ENCODE assay signal across 20 cellular contexts in the genomic region with DNA sequence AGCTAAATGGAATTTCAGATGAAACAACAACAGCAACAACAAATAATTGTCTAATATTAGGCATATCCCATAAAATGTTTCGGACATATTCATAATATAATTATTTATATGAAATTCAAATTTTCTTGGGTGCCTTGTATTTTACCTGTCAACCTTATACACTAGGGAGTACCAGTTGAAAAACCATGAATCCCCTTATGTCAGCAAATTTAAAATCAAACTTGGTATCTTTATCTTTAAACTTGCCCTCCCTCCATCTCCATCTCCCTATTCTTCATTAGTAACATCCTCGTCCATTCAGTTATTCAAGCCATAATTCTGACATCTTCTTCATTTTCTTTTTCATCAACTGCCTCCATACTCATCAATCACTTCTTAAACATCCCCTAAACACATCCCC.
DNase-seq lines count a peak whose midpoint lies in the region; ATAC-seq, FAIRE-seq and TF ChIP-seq lines count a peak whose summit lies in the region.
"Had no signal": no experiment of that assay in that cellular context is flagged by ENCODE, and none has a peak within 500 bp of the region (broad histone marks: within the 10 kb centered on the region; RNA-seq: fewer than 3 reads in every experiment).

No MANE protein-coding gene starts in this region.

- peaks cover 2% of the 10 kb centered on the region; the same call in 1 of the 2 replicates for H3K23me2 ChIP-seq in H1 (ENCODE audit: low read depth, low read length)

- H2BK5ac ChIP-seq in IMR-90 (ENCODE audit: low read depth, low read length, poor library complexity, severe bottlenecking) (no peak overlapping the region), H1 (ENCODE audit: low read depth, low read length) (no peak overlapping the region)

- H3K4me3 ChIP-seq in HepG2 (replicated peaks in 1 of 3; ENCODE audit: insufficient read depth in 1 of 3, low read depth in 2 of 3, low read length in 3 of 3) = no peak overlapping the region
- no peak overlapping the region for H3K4me3 ChIP-seq in right lobe of liver
- no peak overlapping the region for H3K4me3 ChIP-seq in IMR-90 (ENCODE audit: insufficient read depth, low read depth, low read length)
- H3K4me3 ChIP-seq in H1 (ENCODE audit: extremely low read depth in 1 of 4, insufficient read depth in 2 of 4, low read depth in 3 of 4, low read length in 4 of 4) = no peak overlapping the region
- H3K4me3 ChIP-seq: BLaER1 treated with 17β-estradiol and CSF1 and Interleukin-3, amounts not matched to agents 10 nM and 100 nM had no signal

- no peaks in the 10 kb centered on the region for H4K20me1 ChIP-seq in HepG2 (ENCODE audit: insufficient read depth, low read length)
- H4K20me1 ChIP-seq in IMR-90 (ENCODE audit: insufficient read depth, low read length) = no peaks in the 10 kb centered on the region
- H4K20me1 ChIP-seq in H1 (replicated peaks in 1 of 2; ENCODE audit: control insufficient read depth in 1 of 2, insufficient read depth in 2 of 2, low read length in 2 of 2) = no peaks in the 10 kb centered on the region
- H4K20me1 ChIP-seq: BLaER1 treated with 17β-estradiol and CSF1 and Interleukin-3, amounts not matched to agents 10 nM and 100 nM had no signal

- H2BK20ac ChIP-seq in IMR-90 (ENCODE audit: low read depth, low read length) = no peak overlapping the region
- H2BK20ac ChIP-seq in H1 (ENCODE audit: low read length) = no peak overlapping the region

- H3K79me1 ChIP-seq in IMR-90 (ENCODE audit: low read depth in 1 of 2, low read length in 2 of 2) (no peaks in the 10 kb centered on the region), H1 (ENCODE audit: low read depth, low read length) (no peaks in the 10 kb centered on the region)

- no peak overlapping the region for H3K23ac ChIP-seq in IMR-90 (ENCODE audit: low read depth, low read length)
- H3K23ac ChIP-seq in H1 (ENCODE audit: insufficient read length) = no peak overlapping the region

- H3K18ac ChIP-seq in IMR-90 (ENCODE audit: low read depth, low read length) (no peak overlapping the region), H1 (ENCODE audit: extremely low read depth, low read length) (no peak overlapping the region)

- no peak overlapping the region for H2AK9ac ChIP-seq in IMR-90 (replicated peaks; ENCODE audit: low read depth, low read length, poor library complexity)

- intact Hi-C loops in HepG2 (cut with micrococcal nuclease; ENCODE audit: unreplicated experiment) = no loop called here
- intact Hi-C loops in right lobe of liver (cut with DNase I) = no loop called here
- intact Hi-C loops in IMR-90 (cut with micrococcal nuclease) = no loop called here

- no peak overlapping the region for H3K27ac ChIP-seq in HepG2 (ENCODE audit: extremely low read length, insufficient read depth, low read length)
- H3K27ac ChIP-seq in right lobe of liver = no peak overlapping the region
- H3K27ac ChIP-seq in IMR-90 (ENCODE audit: insufficient read depth, low read length) = no peak overlapping the region
- H3K27ac ChIP-seq in H1 (ENCODE audit: low read depth, low read length) = no peak overlapping the region
- H3K27ac ChIP-seq: BLaER1 treated with 17β-estradiol and CSF1 and Interleukin-3, amounts not matched to agents 10 nM and 100 nM; C4-2B had no signal

- FAIRE-seq in HepG2 (lab: Jason Lieb, UNC) = no peak
- FAIRE-seq in H1 (lab: Jason Lieb, UNC) = no peak
- FAIRE-seq: A204.1, D721Med, G401.6, GM12891 had no signal

- H4K91ac ChIP-seq in IMR-90 (ENCODE audit: insufficient read depth, low read depth, low read length) (no peak overlapping the region), H1 (replicated peaks; ENCODE audit: insufficient read length, low read length) (no peak overlapping the region)

- no peak for TF ChIP-seq CTCF in HepG2 (CRISPR knock-in tag; IDR thresholded peaks at IDR 0.05)
- no peak for TF ChIP-seq CTCF in right lobe of liver (IDR thresholded peaks at IDR 0.05)
- no peak for TF ChIP-seq CTCF in IMR-90 (conservative IDR thresholded peaks at IDR 0.05; ENCODE audit: low read depth, low read length)
- TF ChIP-seq CTCF in H1 (IDR thresholded peaks at IDR 0.05; ENCODE audit: control extremely low read depth in 1 of 3, insufficient read depth in 1 of 3, low read depth in 1 of 3, low read length in 3 of 3) = no peak

- H2AK5ac ChIP-seq in IMR-90 (ENCODE audit: low read depth, low read length) = no peak overlapping the region
- no peak overlapping the region for H2AK5ac ChIP-seq in H1 (ENCODE audit: low read depth, low read length)

- POLR2A ChIA-PET in HepG2 (lab: Yijun Ruan, JAX) = no interaction called here
- POLR2A ChIA-PET in IMR-90 (lab: Charles Lee; ENCODE audit: unreplicated experiment) = no interaction called here
- POLR2A ChIA-PET in H1 (lab: Charles Lee; ENCODE audit: partially characterized antibody) = no interaction called here

- H2BK120ac ChIP-seq in IMR-90 (ENCODE audit: low read depth, low read length) (no peak overlapping the region), H1 (replicated peaks; ENCODE audit: low read depth, low read length) (no peak overlapping the region)

- H3K27me3 ChIP-seq in HepG2 (ENCODE audit: control insufficient read depth in 1 of 2, insufficient read depth in 2 of 2, low read length in 2 of 2) (no peaks in the 10 kb centered on the region), right lobe of liver (no peaks in the 10 kb centered on the region), IMR-90 (ENCODE audit: control insufficient read depth, insufficient read depth, low read length) (no peaks in the 10 kb centered on the region), H1 (replicated peaks in 1 of 4; ENCODE audit: control insufficient read depth in 3 of 4, extremely low read depth in 1 of 4, insufficient read depth in 3 of 4, low read length in 3 of 4) (peaks cover 0 to 1% (median 0%) of the 10 kb centered on the region in 4 experiments; a peak in 1 of 7 replicates)
- H3K27me3 ChIP-seq: BLaER1 treated with 17β-estradiol and CSF1 and Interleukin-3, amounts not matched to agents 10 nM and 100 nM had no signal

- no peak for TF ChIP-seq POLR2A in HepG2 (IDR thresholded peaks at IDR 0.05; ENCODE audit: insufficient read depth in 1 of 2, low read depth in 2 of 2, low read length in 2 of 2)
- TF ChIP-seq POLR2A in right lobe of liver (IDR thresholded peaks at IDR 0.05) = no peak
- TF ChIP-seq POLR2A in IMR-90 (IDR thresholded peaks at IDR 0.05; ENCODE audit: low read depth, low read length) = no peak
- no peak for TF ChIP-seq POLR2A in H1 (IDR thresholded peaks at IDR 0.05; ENCODE audit: control extremely low read depth in 1 of 2, low read depth in 2 of 2, low read length in 2 of 2)

- TF ChIP-seq EP300 in HepG2 (IDR thresholded peaks at IDR 0.05; ENCODE audit: low read depth in 2 of 2, low read length in 2 of 2) = no peak
- TF ChIP-seq EP300 in HepG2 (CRISPR knock-in tag; IDR thresholded peaks at IDR 0.05; ENCODE audit: borderline replicate concordance) = no peak
- TF ChIP-seq EP300 in H1 (IDR thresholded peaks at IDR 0.05; ENCODE audit: borderline replicate concordance in 1 of 2, low read depth in 2 of 2, low read length in 2 of 2) = no peak

- H2BK12ac ChIP-seq in H1 (ENCODE audit: low read depth, low read length) = no peak overlapping the region

- DNase-seq in HepG2 (ENCODE audit: low spot score) = no peak
- DNase-seq in right lobe of liver = no peak
- DNase-seq in IMR-90 = no peak
- DNase-seq in H1 (ENCODE audit: low read depth in 1 of 2, low spot score in 2 of 2) = no peak
- DNase-seq in activated CD8-positive, alpha-beta memory T cell treated with anti-CD3 and anti-CD28 coated beads, Interleukin-2, amount 50 U/mL, for 4 hours = no peak
- DNase-seq in GM19238 (ENCODE audit: insufficient read length, low spot score) = no peak
- DNase-seq: 8988T; AML-193; Caco-2; Calu3; CD4-positive, alpha-beta T cell; CD8-positive, alpha-beta T cell; DMS79 treated with DMSO at 0.1 percent for 48 hours; GF-D8 had no signal

- H3K9ac ChIP-seq in HepG2 (ENCODE audit: insufficient read depth, low read depth, low read length) = no peak overlapping the region
- no peak overlapping the region for H3K9ac ChIP-seq in IMR-90 (ENCODE audit: low read depth, low read length)
- no peak overlapping the region for H3K9ac ChIP-seq in H1 (replicated peaks in 1 of 4; ENCODE audit: extremely low read depth in 1 of 4, low read depth in 3 of 4, low read length in 3 of 4)
- H3K9ac ChIP-seq: BLaER1 treated with 17β-estradiol and CSF1 and Interleukin-3, amounts not matched to agents 10 nM and 100 nM had no signal

- H3K56ac ChIP-seq in IMR-90 (ENCODE audit: extremely low read depth, insufficient read depth, low read length) (no peak overlapping the region), H1 (replicated peaks; ENCODE audit: insufficient read length, low read depth, low read length) (no peak overlapping the region)

- ATAC-seq in HepG2 (no peak), right lobe of liver (no peak), IMR-90 (ENCODE audit: low read depth) (no peak)
- ATAC-seq: CD8-positive, alpha-beta T cell had no signal

- no peak overlapping the region for H3K4me2 ChIP-seq in HepG2 (ENCODE audit: low read depth, low read length)
- H3K4me2 ChIP-seq in IMR-90 (ENCODE audit: low read depth, low read length) = no peak overlapping the region
- no peak overlapping the region for H3K4me2 ChIP-seq in H1 (ENCODE audit: insufficient read depth in 1 of 2, low read depth in 2 of 2, low read length in 2 of 2)
- H3K4me2 ChIP-seq: BLaER1 treated with 17β-estradiol and CSF1 and Interleukin-3, amounts not matched to agents 10 nM and 100 nM had no signal

- BruUV-seq in HepG2 (replicated peaks; lab: Mats Ljungman, UMichigan) (no TSS peak), IMR-90 (replicated peaks; lab: Mats Ljungman, UMichigan) (no TSS peak)

- CTCF ChIA-PET in HepG2 (lab: Yijun Ruan, JAX; ENCODE audit: low intra/inter-chr PET ratio, low total read pairs) = no interaction called here
- CTCF ChIA-PET in IMR-90 (lab: Yijun Ruan, JAX) = no interaction called here
- CTCF ChIA-PET in H1 (lab: Charles Lee; ENCODE audit: partially characterized antibody) = interaction anchor here (1.0 kb wide), 1 partner anchor 333 kb away, joined by 3 read pairs; no protein-coding TSS in a partner anchor

- no peak overlapping the region for H2AFZ ChIP-seq in HepG2 (ENCODE audit: low read length)
- no peak overlapping the region for H2AFZ ChIP-seq in IMR-90 (replicated peaks; ENCODE audit: low read length, poor library complexity)
- no peak overlapping the region for H2AFZ ChIP-seq in H1 (ENCODE audit: low read length)

- H3K14ac ChIP-seq in IMR-90 (replicated peaks; ENCODE audit: low read depth, low read length) (no peak overlapping the region), H1 (ENCODE audit: insufficient read length) (no peak overlapping the region)

- H3K79me2 ChIP-seq in HepG2 (ENCODE audit: insufficient read depth, low read length) (no peaks in the 10 kb centered on the region), H1 (ENCODE audit: control insufficient read depth in 1 of 2, insufficient read depth in 2 of 2, low read length in 2 of 2) (no peaks in the 10 kb centered on the region)

- H3K9me3 ChIP-seq in HepG2 (ENCODE audit: low read length) (peaks cover 11% of the 10 kb centered on the region; the same call in 1 of the 2 replicates), right lobe of liver (no peaks in the 10 kb centered on the region), IMR-90 (ENCODE audit: control insufficient read depth, insufficient read depth, low read length) (0 out of 2 replicates have a peak, but pooled peaks cover 2% of the 10 kb centered on the region), H1 (ENCODE audit: insufficient read depth in 2 of 2, low read depth in 1 of 2, low read length in 1 of 2) (no peaks in the 10 kb centered on the region)
- H3K9me3 ChIP-seq: Caco-2 had no signal

- in situ Hi-C loops in HepG2 (cut with HindIII; ENCODE audit: extremely low pct_ligation_motif_present, low pct_unique_long_range_greater_than_20kb) (no loop called here), IMR-90 (cut with MboI; ENCODE audit: low sequenced_read_pairs) (no loop called here)

- no peaks in the 10 kb centered on the region for H3K9me1 ChIP-seq in IMR-90 (ENCODE audit: insufficient read depth, low read length)

- no peak overlapping the region for H4K5ac ChIP-seq in IMR-90 (ENCODE audit: low read depth, low read length)
- H4K5ac ChIP-seq in H1 (ENCODE audit: insufficient read length, low read depth, low read length) = no peak overlapping the region

- dilution Hi-C loops in IMR-90 (cut with HindIII; ENCODE audit: low sequenced_read_pairs, unreplicated experiment) = no loop called here

- no peak overlapping the region for H2BK15ac ChIP-seq in IMR-90 (ENCODE audit: low read depth, low read length)
- H2BK15ac ChIP-seq in H1 (ENCODE audit: low read length) = no peak overlapping the region

- WGBS in HepG2 (ENCODE audit: low lambda C conversion rate) = 0% methylated on average over 2 of the region's 2 CpGs
- WGBS in right lobe of liver (ENCODE audit: insufficient coverage, low coverage, low lambda C conversion rate, missing lambda C conversion rate) = 48% methylated on average over 2 of the region's 2 CpGs
- 0% methylated on average over 1 of the region's 2 CpGs; no CpG with 5 or more reads in 1 of the 2 experiments for WGBS in IMR-90 (ENCODE audit: extremely low coverage in 2 of 2, insufficient read length in 1 of 2), 2 experiments
- 93% methylated on average over 2 of the region's 2 CpGs; no CpG with 5 or more reads in 1 of the 2 experiments for WGBS in H1 (ENCODE audit: extremely low coverage in 1 of 2, insufficient coverage in 1 of 2, insufficient read length in 1 of 2, insufficient replicate concordance in 2 of 2, low coverage in 1 of 2, low lambda C conversion rate in 2 of 2, missing lambda C conversion rate in 1 of 2), 2 experiments

- H3K4me1 ChIP-seq in HepG2 (ENCODE audit: insufficient read depth, low read length) (no peaks in the 10 kb centered on the region), right lobe of liver (no peaks in the 10 kb centered on the region), IMR-90 (ENCODE audit: control insufficient read depth, insufficient read depth, low read length) (no peaks in the 10 kb centered on the region), H1 (replicated peaks in 1 of 4; ENCODE audit: control insufficient read depth in 3 of 4, insufficient read depth in 4 of 4, low read length in 3 of 4) (no peaks in the 10 kb centered on the region)
- H3K4me1 ChIP-seq: Caco-2 had no signal

- H3K4ac ChIP-seq in IMR-90 (ENCODE audit: low read depth, low read length) (no peak overlapping the region), H1 (replicated peaks; ENCODE audit: insufficient read length, low read depth, low read length) (no peak overlapping the region)

- H4K8ac ChIP-seq in IMR-90 (ENCODE audit: low read depth in 2 of 2, low read length in 2 of 2) (no peak overlapping the region), H1 (ENCODE audit: extremely low read depth, insufficient read depth, low read length) (no peak overlapping the region)

- H3K36me3 ChIP-seq in HepG2 (replicated peaks in 1 of 2; ENCODE audit: control insufficient read depth in 1 of 2, insufficient read depth in 2 of 2, low read length in 2 of 2) (no peaks in the 10 kb centered on the region), right lobe of liver (no peaks in the 10 kb centered on the region), IMR-90 (ENCODE audit: control insufficient read depth, insufficient read depth, low read length) (no peaks in the 10 kb centered on the region), H1 (ENCODE audit: control insufficient read depth in 2 of 4, insufficient read depth in 4 of 4, low read length in 3 of 4) (no peaks in the 10 kb centered on the region)
- H3K36me3 ChIP-seq: BLaER1 treated with 17β-estradiol and CSF1 and Interleukin-3, amounts not matched to agents 10 nM and 100 nM had no signal

- TF ChIP-seq RAD21 in HepG2 (CRISPR knock-in tag; IDR thresholded peaks at IDR 0.05) (no peak), IMR-90 (IDR thresholded peaks at IDR 0.05; ENCODE audit: low read length) (no peak), H1 (IDR thresholded peaks at IDR 0.05 in 1 of 2, conservative IDR thresholded peaks at IDR 0.05 in 1 of 2; ENCODE audit: low read depth in 2 of 2, low read length in 2 of 2) (no peak)
